In genomic region chr1:226107471-226108460, GRCh38 we compare ENCODE assay signal across 12 cellular contexts. TPM values are rescaled to one million over a fixed set of nuclear protein-coding genes. Genes with fewer than 3 reads are reported as not detected.
DNase-seq lines count a peak whose midpoint lies in the region; ATAC-seq and TF ChIP-seq lines count a peak whose summit lies in the region.
"Had no signal": no experiment of that assay in that cellular context is flagged by ENCODE, and none has a peak within 500 bp of the region (broad histone marks: within the 10 kb centered on the region; RNA-seq: fewer than 3 reads in every experiment).

No MANE protein-coding gene starts in this region.

- no peaks in the 10 kb centered on the region for H3K9me3 ChIP-seq in CD8-positive, alpha-beta memory T cell (ENCODE audit: low read length)
- H3K9me3 ChIP-seq in H9 (ENCODE audit: control insufficient read depth, low read depth, low read length) (no peaks in the 10 kb centered on the region), osteoblast (ENCODE audit: low read depth, low read length) (no peaks in the 10 kb centered on the region)

- H2BK120ac ChIP-seq in H9 (ENCODE audit: low read depth, low read length, poor library complexity, severe bottlenecking): no peak overlapping the region

- intact Hi-C loops in CD14-positive monocyte (cut with micrococcal nuclease): no loop called here

- no CpG with 5 or more reads among the region's 3 CpGs for WGBS in H9 (ENCODE audit: extremely low coverage, insufficient read length, low lambda C conversion rate)

- H2AFZ ChIP-seq in H9 (ENCODE audit: low read length) (no peak overlapping the region), osteoblast (ENCODE audit: low read length) (peak overlapping the region; percentile 68)

- peaks cover 0 to 2% (median 0%) of the 10 kb centered on the region in 3 donors for H3K36me3 Mint-ChIP-seq in CD8-positive, alpha-beta memory T cell
- no peaks in the 10 kb centered on the region; a peak in 1 of 7 replicates for H3K36me3 Mint-ChIP-seq in H9 (ENCODE audit: insufficient read depth in 1 of 3, low read depth in 3 of 3)
- no peaks in the 10 kb centered on the region for H3K36me3 Mint-ChIP-seq in brain
- no peaks in the 10 kb centered on the region for H3K36me3 Mint-ChIP-seq in CD14-positive monocyte

- no peak overlapping the region for H3K18ac ChIP-seq in H9 (ENCODE audit: insufficient read length, low read depth, low read length)

- no peak overlapping the region for H4K91ac ChIP-seq in H9 (ENCODE audit: insufficient read length, low read depth, low read length)

- H3K4ac ChIP-seq in H9 (ENCODE audit: low read depth, low read length): no peak overlapping the region

- H2BK5ac ChIP-seq in H9 (ENCODE audit: insufficient read length, low read length): no peak overlapping the region

- no peak overlapping the region for H3K4me3 ChIP-seq in CD8-positive, alpha-beta memory T cell (ENCODE audit: low read length)
- no peak overlapping the region for H3K4me3 ChIP-seq in osteoblast (ENCODE audit: insufficient read depth, low read length)
- H3K4me3 ChIP-seq: SK-N-MC had no signal

- peak overlapping the region in 2 of 7 donors; percentile 37 to 72 for H3K4me3 Mint-ChIP-seq in CD8-positive, alpha-beta memory T cell
- H3K4me3 Mint-ChIP-seq in H9: peak overlapping the region in 1 of 2 experiments; percentile 3; a peak in 2 of 5 replicates
- H3K4me3 Mint-ChIP-seq in brain: peak overlapping the region in 3 of 5 experiments; percentile 11 to 26 (median 24)
- H3K4me3 Mint-ChIP-seq in CD14-positive monocyte: no peak overlapping the region

- peaks cover 10% of the 10 kb centered on the region for H3K4me1 ChIP-seq in CD8-positive, alpha-beta memory T cell (ENCODE audit: insufficient read depth, low read length)
- H3K4me1 ChIP-seq in H9 (ENCODE audit: insufficient read depth, low read length) (peaks cover 17% of the 10 kb centered on the region), osteoblast (ENCODE audit: insufficient read depth, low read length) (peaks cover 24% of the 10 kb centered on the region)

- H4K5ac ChIP-seq in H9 (ENCODE audit: insufficient read length, low read depth, low read length): no peak overlapping the region

- no peaks in the 10 kb centered on the region for H4K20me1 ChIP-seq in H9 (ENCODE audit: control insufficient read depth, insufficient read depth, insufficient read length)
- H4K20me1 ChIP-seq in osteoblast (ENCODE audit: insufficient read depth, low read length): no peaks in the 10 kb centered on the region

- no peak overlapping the region for H2AK5ac ChIP-seq in H9 (ENCODE audit: insufficient read length, low read length)

- H3K27me3 Mint-ChIP-seq in CD8-positive, alpha-beta memory T cell: peaks cover 0 to 6% of the 10 kb centered on the region in 2 donors
- H3K27me3 Mint-ChIP-seq in H9 (ENCODE audit: low read depth) (peaks cover 8% of the 10 kb centered on the region), brain (peaks cover 16% of the 10 kb centered on the region), CD14-positive monocyte (ENCODE audit: low read depth in 3 of 3) (peaks cover 2 to 7% (median 4%) of the 10 kb centered on the region in 3 donors)

- H4K8ac ChIP-seq in H9 (replicated peaks; ENCODE audit: insufficient read length, low read depth, low read length): no peak overlapping the region

- peaks cover 12 to 20% (median 13%) of the 10 kb centered on the region in 3 donors for H3K4me1 Mint-ChIP-seq in CD8-positive, alpha-beta memory T cell
- peaks cover 48 to 49% of the 10 kb centered on the region in 2 experiments for H3K4me1 Mint-ChIP-seq in H9
- peaks cover 31% of the 10 kb centered on the region for H3K4me1 Mint-ChIP-seq in brain
- H3K4me1 Mint-ChIP-seq in CD14-positive monocyte: peaks cover 17% of the 10 kb centered on the region

- peak overlapping the region; percentile 36 to 64 (median 60) for H3K27ac Mint-ChIP-seq in CD8-positive, alpha-beta memory T cell
- H3K27ac Mint-ChIP-seq in H9 (peak overlapping the region in 2 of 3 experiments; percentile 61 to 62; a peak in 4 of 7 replicates), brain (peak overlapping the region in 3 of 5 experiments; percentile 7 to 14 (median 7)), CD14-positive monocyte (no peak overlapping the region)

- H3K23me2 ChIP-seq in H9 (ENCODE audit: insufficient read length, low read depth, low read length, poor library complexity, severe bottlenecking): peaks cover 19% of the 10 kb centered on the region

- no peak overlapping the region for H3K23ac ChIP-seq in H9 (ENCODE audit: insufficient read length, low read depth, low read length)

- no peaks in the 10 kb centered on the region for H3K79me1 ChIP-seq in H9 (ENCODE audit: insufficient read depth, low read depth, low read length, poor library complexity, severe bottlenecking)

- H3K9me3 Mint-ChIP-seq in CD8-positive, alpha-beta memory T cell: no peaks in the 10 kb centered on the region
- H3K9me3 Mint-ChIP-seq in H9: no peaks in the 10 kb centered on the region; a peak in 1 of 5 replicates
- peaks cover 0 to 2% (median 0%) of the 10 kb centered on the region in 5 experiments for H3K9me3 Mint-ChIP-seq in brain
- H3K9me3 Mint-ChIP-seq in CD14-positive monocyte: peaks cover 0 to 2% (median 0%) of the 10 kb centered on the region in 7 donors

- POLR2A ChIA-PET in CD8-positive, alpha-beta memory T cell (lab: Charles Lee): interaction anchor here (0.6 to 3.5 kb wide), 3 partner anchors 25 to 46 kb away, joined by 3 to 13 read pairs (median 3); partner anchors contain the start of gene H3-3A

- H3K27me3 ChIP-seq in CD8-positive, alpha-beta memory T cell (ENCODE audit: insufficient read depth, low read length, poor library complexity, severe bottlenecking): no peaks in the 10 kb centered on the region
- H3K27me3 ChIP-seq in H9 (ENCODE audit: insufficient read depth, low read length) (no peaks in the 10 kb centered on the region; the same call in 1 of the 2 replicates), osteoblast (ENCODE audit: insufficient read depth, low read length) (no peaks in the 10 kb centered on the region)

- H3K56ac ChIP-seq in H9 (ENCODE audit: insufficient read length, low read depth, low read length): no peak overlapping the region

- CTCF ChIA-PET in CD8-positive, alpha-beta memory T cell (lab: Charles Lee): interaction anchor here (0.7 to 4.2 kb wide), 5 partner anchors 13 to 45 kb away, joined by 3 to 19 read pairs (median 17); partner anchors contain the start of gene H3-3A

- no peaks in the 10 kb centered on the region for H3K36me3 ChIP-seq in CD8-positive, alpha-beta memory T cell (ENCODE audit: insufficient read depth, low read length)
- no peaks in the 10 kb centered on the region for H3K36me3 ChIP-seq in osteoblast (ENCODE audit: insufficient read depth, low read length)

- H3K9ac ChIP-seq in H9 (ENCODE audit: extremely low read depth, insufficient read length, low read length): no peak overlapping the region

- TF ChIP-seq CTCF in H9 (conservative IDR thresholded peaks at IDR 0.05): peak; percentile 32; the same call in 2 of the 3 replicates
- no peak for TF ChIP-seq CTCF in brain (conservative IDR thresholded peaks at IDR 0.05)
- no peak for TF ChIP-seq CTCF in osteoblast (IDR thresholded peaks at IDR 0.05; ENCODE audit: extremely low read depth, low read depth, low read length)
- TF ChIP-seq CTCF in CD14-positive monocyte (IDR thresholded peaks at IDR 0.05): no peak

- no peak overlapping the region for H2BK15ac ChIP-seq in H9 (ENCODE audit: low read depth, low read length)

- H3K79me2 ChIP-seq in H9 (ENCODE audit: insufficient read depth, low read length) (no peaks in the 10 kb centered on the region), osteoblast (ENCODE audit: insufficient read depth, low read length) (no peaks in the 10 kb centered on the region)

- H2BK20ac ChIP-seq in H9 (ENCODE audit: low read depth, low read length, poor library complexity, severe bottlenecking): no peak overlapping the region

- H2BK12ac ChIP-seq in H9 (ENCODE audit: insufficient read length, low read depth, low read length): no peak overlapping the region

- no peak for DNase-seq in CD8-positive, alpha-beta memory T cell
- DNase-seq in H9: no peak
- peak; percentile 67 for DNase-seq in osteoblast (ENCODE audit: insufficient read length, low spot score, missing footprints)
- DNase-seq in CD14-positive monocyte (ENCODE audit: low spot score): no peak
- DNase-seq in NCI-H2081 treated with DMSO at 0.1 percent for 48 hours (lab: John Stamatoyannopoulos, UW): no peak
- DNase-seq: DMS79 treated with DMSO at 0.1 percent for 48 hours, H7, NCI-H345 had no signal

- ATAC-seq in SK-N-SH treated with all-trans-retinoic acid at 6 μM for 48 hours: no peak
- no peak for ATAC-seq in HG03045 (IDR thresholded peaks at IDR 0.05; ENCODE audit: unreplicated experiment)

- no peak overlapping the region for H3T11ph ChIP-seq in H9 (ENCODE audit: low read length)

- no peak overlapping the region for H3K27ac ChIP-seq in CD8-positive, alpha-beta memory T cell (ENCODE audit: low read depth, low read length)
- H3K27ac ChIP-seq in H9 (ENCODE audit: insufficient read length, low read depth, low read length): no peak overlapping the region
- H3K27ac ChIP-seq in osteoblast (ENCODE audit: low read depth, low read length): no peak overlapping the region
- H3K27ac ChIP-seq: SK-N-MC had no signal

- H3K4me2 ChIP-seq in H9 (ENCODE audit: insufficient read depth, insufficient read length, low read length) (no peak overlapping the region), osteoblast (ENCODE audit: insufficient read depth, low read length) (no peak overlapping the region)

- H3K14ac ChIP-seq in H9 (ENCODE audit: insufficient read depth, low read length): no peak overlapping the region

TF ChIP-seq in SK-N-SH treated with all-trans-retinoic acid at 6 μM for 48 hours, 23 proteins besides CTCF, POLR2A, EP300 and RAD21 (continues in another document):
- TF ChIP-seq PATZ1 (CRISPR knock-in tag; IDR thresholded peaks at IDR 0.05; ENCODE audit: borderline replicate concordance): no peak

RNA-seq across cellular contexts. Expression of gene H3-3A, which starts 45.2 kb away (rescaled TPM):
- 100 to 1,000 TPM; 356 to 372 TPM for total RNA-seq in CD8-positive, alpha-beta memory T cell
- polyA plus RNA-seq in CD8-positive, alpha-beta memory T cell: 803 TPM
- total RNA-seq in H9 (2021): 1,129 and 1,182 TPM in 2 replicates
- 1,542 TPM for polyA plus RNA-seq in brain (ENCODE audit: insufficient read depth, low read depth, low replicate concordance)
- total RNA-seq in osteoblast: 127 and 166 TPM in 2 replicates
- polyA plus RNA-seq in CD14-positive monocyte: 1,000 to 10,000 TPM; 1,812 to 1,826 TPM

Comparison
In these comparisons a context has a peak if more than half of its experiments do, and no peak if none do; other contexts are left out.
1. H3K27ac Mint-ChIP-seq: peak in CD8-positive, alpha-beta memory T cell (8 of 8), H9 (2 of 3) and brain (3 of 5); none in CD14-positive monocyte (0 of 7).
2. H3K4me3 Mint-ChIP-seq: peak in brain (3 of 5); none in CD14-positive monocyte (0 of 2).